In genomic region chr15:82972990-82973389, GRCh38 we compare ENCODE assay signal across 18 cellular contexts.
"Had no signal": no experiment of that assay in that cellular context is flagged by ENCODE, and none has a peak within 500 bp of the region (broad histone marks: within the 10 kb centered on the region; RNA-seq: fewer than 3 reads in every experiment).

No MANE protein-coding gene starts in this region.

- H3K27me3 ChIP-seq: MG63 had no signal

- ATAC-seq: K562, T-cell had no signal

- DNase-seq: Karpas-422, MG63, NCI-H1092 treated with DMSO at 0.1 percent for 48 hours, NCI-H1436, NCI-H187 treated with DMSO at 0.1 percent for 48 hours, NCI-H2029 treated with DMSO at 0.1 percent for 48 hours, NCI-H2171 treated with DMSO at 0.1 percent for 48 hours, NCI-H345, NCI-H524, NCI-H526 treated with DMSO at 0.1 percent for 48 hours, NCI-H748 treated with DMSO at 0.1 percent for 48 hours, SHP77, SK-N-SH, SW 1271, T-cell had no signal

- H3K27ac ChIP-seq: HL-60, RWPE1 had no signal

- H3K36me3 ChIP-seq: MG63 had no signal

- H3K4me3 ChIP-seq: K562, MG63 had no signal

- H3K9me3 ChIP-seq: MG63, SK-N-SH had no signal

- H3K4me2 ChIP-seq: SK-N-SH had no signal

- H3K9ac ChIP-seq: SK-N-SH had no signal

- H3K9me2 ChIP-seq: SK-N-SH had no signal
